8 cellular contexts compared by ENCODE assay signal in the genomic region with DNA sequence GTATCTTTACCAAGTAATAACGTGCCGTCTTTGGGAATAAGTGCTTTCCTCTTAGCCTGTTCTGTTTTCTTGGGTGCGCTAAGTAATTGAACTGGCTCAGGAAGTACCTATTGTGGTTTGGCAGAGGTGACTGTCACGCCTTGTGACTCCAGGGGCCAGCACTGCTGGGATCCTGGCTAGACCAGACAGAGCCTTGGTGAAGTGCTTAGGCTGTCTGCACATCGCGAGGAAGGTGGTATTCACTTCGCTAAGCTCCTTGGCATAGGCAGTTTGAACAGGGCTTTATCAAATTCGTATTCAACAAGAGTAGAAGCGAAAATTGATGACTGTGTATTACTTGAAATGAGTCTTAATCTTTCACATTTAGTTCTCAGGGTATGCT. TPM values are rescaled to one million over a fixed set of nuclear protein-coding genes. Genes with fewer than 3 reads are reported as not detected.
DNase-seq lines count a peak whose midpoint lies in the region; ATAC-seq and TF ChIP-seq lines count a peak whose summit lies in the region.

No MANE protein-coding gene starts in this region.

- TF ChIP-seq CTCF in mammary epithelial cell (conservative IDR thresholded peaks at IDR 0.05 in 1 of 2, IDR thresholded peaks at IDR 0.05 in 1 of 2; ENCODE audit: extremely low read depth in 1 of 2, insufficient read depth in 1 of 2, low read depth in 1 of 2, low read length in 2 of 2), result no peak

- no peaks in the 10 kb centered on the region for H3K27me3 ChIP-seq in BLaER1
- no peaks in the 10 kb centered on the region; the same call in 1 of the 2 replicates for H3K27me3 ChIP-seq in MG63
- H3K27me3 ChIP-seq in mammary epithelial cell (ENCODE audit: insufficient read depth, low read length), result no peaks in the 10 kb centered on the region

- peak overlapping the region; percentile 69 for H2AFZ ChIP-seq in mammary epithelial cell (ENCODE audit: low read depth, low read length)

- dilution Hi-C loops in mammary epithelial cell (cut with HindIII; ENCODE audit: low sequenced_read_pairs), result no loop called here

- H3K4me1 Mint-ChIP-seq in stimulated activated effector memory CD8-positive, alpha-beta T cell treated with anti-CD3 and anti-CD28 coated beads, Interleukin-12 subunit alpha, Interleukin-12 subunit beta, amount 100 ng/mL, for 72 hours, result peaks cover 69% of the 10 kb centered on the region

- H3K9me3 ChIP-seq in BLaER1, result peaks cover 15% of the 10 kb centered on the region
- no peaks in the 10 kb centered on the region for H3K9me3 ChIP-seq in MG63
- no peaks in the 10 kb centered on the region for H3K9me3 ChIP-seq in mammary epithelial cell (replicated peaks; ENCODE audit: insufficient read depth, low read length)

- no peak overlapping the region for H3K9ac ChIP-seq in BLaER1
- peak overlapping the region; percentile 70 for H3K9ac ChIP-seq in mammary epithelial cell (ENCODE audit: insufficient read depth, low read length)

- no TSS peak for BruUV-seq in mammary epithelial cell (replicated peaks; lab: Mats Ljungman, UMichigan)

- H3K4me1 ChIP-seq in BLaER1 (peaks cover 22% of the 10 kb centered on the region), mammary epithelial cell (ENCODE audit: insufficient read depth, low read length) (peaks cover 27% of the 10 kb centered on the region)

- no peak for DNase-seq in MG63
- peak; percentile 59 for DNase-seq in mammary epithelial cell
- DNase-seq in stimulated activated effector memory CD8-positive, alpha-beta T cell treated with anti-CD3 and anti-CD28 coated beads, Interleukin-12 subunit alpha, Interleukin-12 subunit beta, amount 100 ng/mL, for 72 hours (ENCODE audit: low spot score in 2 of 2), result peak in 1 of 2 donors; percentile 76
- no peak for DNase-seq in cerebellum (ENCODE audit: low spot score)
- no peak for DNase-seq in AML-193 (lab: John Stamatoyannopoulos, UW)

- intact Hi-C loops in mammary epithelial cell (cut with micrococcal nuclease), result loop anchor here (5.0 kb wide), 1 partner anchor 199 kb away; no protein-coding TSS in a partner anchor

- ATAC-seq in GM21367 (IDR thresholded peaks at IDR 0.05; ENCODE audit: unreplicated experiment) (peak; percentile 39), GM19035 (IDR thresholded peaks at IDR 0.05; ENCODE audit: unreplicated experiment) (no peak)
- peak; percentile 68 for ATAC-seq in stimulated activated effector memory CD8-positive, alpha-beta T cell treated with anti-CD3 and anti-CD28 coated beads, Interleukin-12 subunit alpha, Interleukin-12 subunit beta, amount 100 ng/mL, for 72 hours

- H3K36me3 ChIP-seq in BLaER1 (peaks cover 9% of the 10 kb centered on the region; the same call in 1 of the 2 replicates), MG63 (no peaks in the 10 kb centered on the region), mammary epithelial cell (ENCODE audit: insufficient read depth, low read length) (peaks cover 15% of the 10 kb centered on the region)

- peaks cover 100% of the 10 kb centered on the region for H3K36me3 Mint-ChIP-seq in stimulated activated effector memory CD8-positive, alpha-beta T cell treated with anti-CD3 and anti-CD28 coated beads, Interleukin-12 subunit alpha, Interleukin-12 subunit beta, amount 100 ng/mL, for 72 hours

- CTCF ChIA-PET in mammary epithelial cell (lab: Charles Lee; ENCODE audit: low non-redundant PET), result no interaction called here

- 4% methylated on average over 8 of the region's 9 CpGs for WGBS in mammary epithelial cell (ENCODE audit: low coverage, missing lambda C conversion rate)

- H3K4me3 ChIP-seq in BLaER1, result no peak overlapping the region
- peak overlapping the region; percentile 17 for H3K4me3 ChIP-seq in MG63
- H3K4me3 ChIP-seq in mammary epithelial cell (replicated peaks in 1 of 3; ENCODE audit: insufficient read depth in 1 of 3, low read depth in 2 of 3, low read length in 3 of 3), result peak overlapping the region; percentile 22 to 40 (median 27)

- H3K79me2 ChIP-seq in mammary epithelial cell (ENCODE audit: insufficient read depth, low read length), result no peaks in the 10 kb centered on the region

- H3K9me3 Mint-ChIP-seq in stimulated activated effector memory CD8-positive, alpha-beta T cell treated with anti-CD3 and anti-CD28 coated beads, Interleukin-12 subunit alpha, Interleukin-12 subunit beta, amount 100 ng/mL, for 72 hours, result no peaks in the 10 kb centered on the region

- peak overlapping the region; percentile 83 for H3K4me3 Mint-ChIP-seq in stimulated activated effector memory CD8-positive, alpha-beta T cell treated with anti-CD3 and anti-CD28 coated beads, Interleukin-12 subunit alpha, Interleukin-12 subunit beta, amount 100 ng/mL, for 72 hours

- H3K27ac Mint-ChIP-seq in stimulated activated effector memory CD8-positive, alpha-beta T cell treated with anti-CD3 and anti-CD28 coated beads, Interleukin-12 subunit alpha, Interleukin-12 subunit beta, amount 100 ng/mL, for 72 hours, result peak overlapping the region; percentile 96

- H3K27ac ChIP-seq in BLaER1 (0 out of 2 replicates have a peak overlapping the region, but pooled peaks have one; percentile 5), mammary epithelial cell (ENCODE audit: insufficient read depth, low read depth, low read length) (peak overlapping the region; percentile 53)

- in situ Hi-C loops in mammary epithelial cell (cut with MboI; ENCODE audit: low sequenced_read_pairs in 2 of 2), result no loop called here

- no peaks in the 10 kb centered on the region for H4K20me1 ChIP-seq in BLaER1
- no peaks in the 10 kb centered on the region for H4K20me1 ChIP-seq in mammary epithelial cell (ENCODE audit: insufficient read depth, low read length)

- peak overlapping the region; percentile 74 for H3K4me2 ChIP-seq in BLaER1
- H3K4me2 ChIP-seq in mammary epithelial cell (ENCODE audit: insufficient read depth, low read depth, low read length), result peak overlapping the region; percentile 85

RNA-seq across cellular contexts. Expression of a gene that starts 17.6 kb away (rescaled TPM):
- total RNA-seq in MG63 (2014; rRNA removed; shearing (Covaris generic); ENCODE audit: low replicate concordance), result not detected in 2 replicates
- 10 to 100 TPM in 1 of 2 donors, 1 to 10 TPM in 1; 5.7 to 17.7 TPM for total RNA-seq in mammary epithelial cell
- 3.2 TPM for polyA plus RNA-seq in mammary epithelial cell
- polyA minus RNA-seq in mammary epithelial cell, result 20.5 TPM
- total RNA-seq in cerebellum, result 0.45 TPM
